23 cellular contexts compared by ENCODE assay signal in genomic region chr4:163967710-163968109, GRCh38.
DNase-seq lines count a peak whose midpoint lies in the region; ATAC-seq, FAIRE-seq and TF ChIP-seq lines count a peak whose summit lies in the region.
"Had no signal": no experiment of that assay in that cellular context is flagged by ENCODE, and none has a peak within 500 bp of the region (broad histone marks: within the 10 kb centered on the region; RNA-seq: fewer than 3 reads in every experiment).

No MANE protein-coding gene starts in this region.

- intact Hi-C loops in K562 (cut with micrococcal nuclease) (no loop called here), dorsolateral prefrontal cortex (cut with DNase I) (no loop called here)

- in situ Hi-C loops in K562 (cut with MboI), result no loop called here

- TF ChIP-seq EP300 in K562 (IDR thresholded peaks at IDR 0.05; ENCODE audit: low read length), result no peak

- no peak overlapping the region for H3K4me2 ChIP-seq in K562 (ENCODE audit: insufficient read depth, low read length)
- H3K4me2 ChIP-seq: BLaER1 had no signal

- no peak overlapping the region for H2AFZ ChIP-seq in K562 (ENCODE audit: low read depth, low read length)
- H2AFZ ChIP-seq: GM23248 had no signal

- TF ChIP-seq POLR2A in K562 (conservative IDR thresholded peaks at IDR 0.05), result no peak

- FAIRE-seq in D721Med (lab: Jason Lieb, UNC), result peak; percentile 77
- FAIRE-seq in K562 (lab: Jason Lieb, UNC), result no peak
- FAIRE-seq: A204.1, G401.6, GM12892, H1 had no signal

- CTCF ChIA-PET in K562 (lab: Yijun Ruan, JAX; ENCODE audit: low intra/inter-chr PET ratio), result no interaction called here
- CTCF ChIA-PET in T-cell (lab: Charles Lee), result no interaction called here

- no peak for TF ChIP-seq RAD21 in K562 (CRISPR knock-in tag; conservative IDR thresholded peaks at IDR 0.05 in 1 of 2, IDR thresholded peaks at IDR 0.05 in 1 of 2)

- no peaks in the 10 kb centered on the region for H3K9me3 ChIP-seq in K562 (replicated peaks; ENCODE audit: control insufficient read depth, insufficient read depth, low read depth, low read length)
- H3K9me3 ChIP-seq: BLaER1, Caco-2 had no signal

- no peaks in the 10 kb centered on the region for H3K27me3 Mint-ChIP-seq in T-cell
- H3K27me3 Mint-ChIP-seq: CD4-positive, CD25-positive, alpha-beta regulatory T cell had no signal

- DNase-seq in D721Med (ENCODE audit: insufficient read length, low spot score), result no peak
- no peak for DNase-seq in K562 (ENCODE audit: extremely low read depth in 1 of 4, low spot score in 3 of 4)
- no peak for DNase-seq in T-cell
- DNase-seq in dorsolateral prefrontal cortex, result no peak
- DNase-seq: Caco-2; CD4-positive, CD25-positive, alpha-beta regulatory T cell; CD8-positive, alpha-beta T cell; DMS53; DMS79 treated with DMSO at 0.1 percent for 48 hours; GM23248; H7; HCEC 1CT had no signal

- ATAC-seq in GM18511 (IDR thresholded peaks at IDR 0.05; ENCODE audit: unreplicated experiment), result peak; percentile 13
- ATAC-seq in HG02870 (IDR thresholded peaks at IDR 0.05; ENCODE audit: unreplicated experiment), result peak; percentile 12
- ATAC-seq in K562, result no peak
- no peak for ATAC-seq in T-cell (replicated peaks in 1 of 4)
- no peak for ATAC-seq in HG02642 (IDR thresholded peaks at IDR 0.05; ENCODE audit: poor library complexity, unreplicated experiment)
- ATAC-seq: CD8-positive, alpha-beta T cell had no signal

- no peaks in the 10 kb centered on the region for H4K20me1 ChIP-seq in K562 (replicated peaks; ENCODE audit: control insufficient read depth, insufficient read depth, low read length)
- H4K20me1 ChIP-seq: BLaER1 had no signal

- H3K4me3 ChIP-seq in K562 (no peak overlapping the region), dorsolateral prefrontal cortex (no peak overlapping the region)
- H3K4me3 ChIP-seq: BLaER1, GM23248 had no signal

- H3K27me3 ChIP-seq in K562 (ENCODE audit: control insufficient read depth in 2 of 2, insufficient read depth in 2 of 2, low read length in 2 of 2) (no peaks in the 10 kb centered on the region), dorsolateral prefrontal cortex (peaks cover 0 to 3% (median 0%) of the 10 kb centered on the region in 45 donors)
- H3K27me3 ChIP-seq: BLaER1 had no signal

- no peaks in the 10 kb centered on the region for H3K36me3 ChIP-seq in K562 (ENCODE audit: control insufficient read depth, insufficient read depth, low read length)
- H3K36me3 ChIP-seq: BLaER1 had no signal

- no peaks in the 10 kb centered on the region for H3K36me3 Mint-ChIP-seq in T-cell
- H3K36me3 Mint-ChIP-seq: CD4-positive, CD25-positive, alpha-beta regulatory T cell; CD8-positive, alpha-beta T cell had no signal

- no peaks in the 10 kb centered on the region for H3K9me1 ChIP-seq in K562 (ENCODE audit: control insufficient read depth, insufficient read depth, low read length)

- POLR2A ChIA-PET in K562 (lab: Yijun Ruan, JAX) (no interaction called here), T-cell (lab: Charles Lee) (no interaction called here)

- no peak overlapping the region for H3K9ac ChIP-seq in K562 (ENCODE audit: insufficient read depth in 1 of 2, low read depth in 2 of 2, low read length in 2 of 2)
- H3K9ac ChIP-seq: BLaER1, GM23248 had no signal

- no TSS peak for BruUV-seq in K562 (replicated peaks; lab: Mats Ljungman, UMichigan)

- H3K9me3 Mint-ChIP-seq in T-cell, result peaks cover 0 to 3% (median 0%) of the 10 kb centered on the region in 3 donors

- no peaks in the 10 kb centered on the region for H3K79me2 ChIP-seq in K562 (ENCODE audit: control insufficient read depth, insufficient read depth, low read length)

- no peak overlapping the region for H3K27ac Mint-ChIP-seq in T-cell
- H3K27ac Mint-ChIP-seq: B cell; CD4-positive, CD25-positive, alpha-beta regulatory T cell; CD8-positive, alpha-beta T cell had no signal

- no peak for TF ChIP-seq CTCF in D721Med (IDR thresholded peaks at IDR 0.05; ENCODE audit: insufficient read depth, missing control alignments)
- TF ChIP-seq CTCF in K562 (IDR thresholded peaks at IDR 0.05 in 2 of 3, conservative IDR thresholded peaks at IDR 0.05 in 1 of 3; ENCODE audit: insufficient read depth in 2 of 3, low read depth in 1 of 3, low read length in 3 of 3), result no peak
- TF ChIP-seq CTCF in dorsolateral prefrontal cortex (IDR thresholded peaks at IDR 0.05 in 54 of 56, conservative IDR thresholded peaks at IDR 0.05 in 2 of 56; ENCODE audit: low read depth in 1 of 56, partially characterized antibody in 56 of 56), result no peak

- 0% methylated on average over 1 of the region's 1 CpG for WGBS in K562 (ENCODE audit: insufficient coverage, low coverage, missing lambda C conversion rate)

- H3K4me3 Mint-ChIP-seq in T-cell, result no peak overlapping the region
- H3K4me3 Mint-ChIP-seq: B cell; CD4-positive, CD25-positive, alpha-beta regulatory T cell; CD8-positive, alpha-beta T cell had no signal

- H3K4me1 ChIP-seq in K562 (replicated peaks in 1 of 2; ENCODE audit: control insufficient read depth in 2 of 2, insufficient read depth in 2 of 2, low read length in 2 of 2), result no peaks in the 10 kb centered on the region
- H3K4me1 ChIP-seq: BLaER1, Caco-2 had no signal

- no peaks in the 10 kb centered on the region for H3K4me1 Mint-ChIP-seq in T-cell
- H3K4me1 Mint-ChIP-seq: B cell; CD4-positive, CD25-positive, alpha-beta regulatory T cell had no signal

- H3K27ac ChIP-seq in K562 (ENCODE audit: extremely low read depth, low read depth, low read length) (no peak overlapping the region), dorsolateral prefrontal cortex (no peak overlapping the region)
- H3K27ac ChIP-seq: 22Rv1, BLaER1, C4-2B, GM23248 had no signal

TF ChIP-seq in K562, 482 proteins besides CTCF, POLR2A, EP300 and RAD21:
- TF ChIP-seq TCFL5 (CRISPR knock-in tag; conservative IDR thresholded peaks at IDR 0.05), result no peak
- TF ChIP-seq ZNF134 (CRISPR knock-in tag; conservative IDR thresholded peaks at IDR 0.05), result peak; percentile 91

Comparison
In these comparisons a context has a peak if more than half of its experiments do, and no peak if none do; other contexts are left out.
1. ATAC-seq: peak in GM18511 (single experiment) and HG02870 (single experiment); none in K562 (single experiment), T-cell (0 of 4) and HG02642 (single experiment).